ENCODE assay signal across 1 cellular context in the genomic region with DNA sequence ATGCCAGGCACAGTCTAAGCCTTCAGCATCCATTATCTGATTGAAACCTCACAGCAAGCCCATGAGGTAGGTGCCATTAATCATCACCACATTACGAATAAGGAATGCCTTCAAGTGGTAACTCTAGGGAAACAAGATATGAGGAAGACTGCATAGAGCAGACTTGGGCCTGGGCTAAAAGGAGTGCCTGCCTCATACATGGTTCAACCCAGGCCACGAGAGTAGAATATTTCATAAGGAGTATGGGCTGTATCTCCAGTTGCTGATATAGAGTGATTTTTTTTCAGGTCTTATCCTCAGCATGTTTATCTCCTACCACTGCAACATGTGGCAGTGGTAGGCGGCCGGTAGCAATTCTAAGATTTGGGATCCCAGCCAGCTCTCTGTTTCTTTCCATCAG.
A peak's percentile ranks its signal among the peaks of the same experiment; 100 is the strongest.
TF ChIP-seq lines count a peak whose summit lies in the region.

No MANE protein-coding gene starts in this region.

TF ChIP-seq in K562, 482 proteins besides CTCF, POLR2A, EP300 and RAD21:
- TF ChIP-seq FOXK2 (conservative IDR thresholded peaks at IDR 0.05 in 1 of 2, IDR thresholded peaks at IDR 0.05 in 1 of 2; ENCODE audit: low read depth in 2 of 2): peak; percentile 43 to 45; a peak in 2 of 4 replicates
- TF ChIP-seq, protein P1, sequence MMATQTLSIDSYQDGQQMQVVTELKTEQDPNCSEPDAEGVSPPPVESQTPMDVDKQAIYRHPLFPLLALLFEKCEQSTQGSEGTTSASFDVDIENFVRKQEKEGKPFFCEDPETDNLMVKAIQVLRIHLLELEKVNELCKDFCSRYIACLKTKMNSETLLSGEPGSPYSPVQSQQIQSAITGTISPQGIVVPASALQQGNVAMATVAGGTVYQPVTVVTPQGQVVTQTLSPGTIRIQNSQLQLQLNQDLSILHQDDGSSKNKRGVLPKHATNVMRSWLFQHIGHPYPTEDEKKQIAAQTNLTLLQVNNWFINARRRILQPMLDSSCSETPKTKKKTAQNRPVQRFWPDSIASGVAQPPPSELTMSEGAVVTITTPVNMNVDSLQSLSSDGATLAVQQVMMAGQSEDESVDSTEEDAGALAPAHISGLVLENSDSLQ (IDR thresholded peaks at IDR 0.05): peak; percentile 50; the same call in 1 of the 2 replicates
- TF ChIP-seq CBFA2T3 (IDR thresholded peaks at IDR 0.05): 0 out of 2 replicates have a peak, but pooled peaks have one; percentile 37
- TF ChIP-seq MEIS2 (IDR thresholded peaks at IDR 0.05; ENCODE audit: partially characterized antibody): peak; percentile 84
- TF ChIP-seq, protein P2, sequence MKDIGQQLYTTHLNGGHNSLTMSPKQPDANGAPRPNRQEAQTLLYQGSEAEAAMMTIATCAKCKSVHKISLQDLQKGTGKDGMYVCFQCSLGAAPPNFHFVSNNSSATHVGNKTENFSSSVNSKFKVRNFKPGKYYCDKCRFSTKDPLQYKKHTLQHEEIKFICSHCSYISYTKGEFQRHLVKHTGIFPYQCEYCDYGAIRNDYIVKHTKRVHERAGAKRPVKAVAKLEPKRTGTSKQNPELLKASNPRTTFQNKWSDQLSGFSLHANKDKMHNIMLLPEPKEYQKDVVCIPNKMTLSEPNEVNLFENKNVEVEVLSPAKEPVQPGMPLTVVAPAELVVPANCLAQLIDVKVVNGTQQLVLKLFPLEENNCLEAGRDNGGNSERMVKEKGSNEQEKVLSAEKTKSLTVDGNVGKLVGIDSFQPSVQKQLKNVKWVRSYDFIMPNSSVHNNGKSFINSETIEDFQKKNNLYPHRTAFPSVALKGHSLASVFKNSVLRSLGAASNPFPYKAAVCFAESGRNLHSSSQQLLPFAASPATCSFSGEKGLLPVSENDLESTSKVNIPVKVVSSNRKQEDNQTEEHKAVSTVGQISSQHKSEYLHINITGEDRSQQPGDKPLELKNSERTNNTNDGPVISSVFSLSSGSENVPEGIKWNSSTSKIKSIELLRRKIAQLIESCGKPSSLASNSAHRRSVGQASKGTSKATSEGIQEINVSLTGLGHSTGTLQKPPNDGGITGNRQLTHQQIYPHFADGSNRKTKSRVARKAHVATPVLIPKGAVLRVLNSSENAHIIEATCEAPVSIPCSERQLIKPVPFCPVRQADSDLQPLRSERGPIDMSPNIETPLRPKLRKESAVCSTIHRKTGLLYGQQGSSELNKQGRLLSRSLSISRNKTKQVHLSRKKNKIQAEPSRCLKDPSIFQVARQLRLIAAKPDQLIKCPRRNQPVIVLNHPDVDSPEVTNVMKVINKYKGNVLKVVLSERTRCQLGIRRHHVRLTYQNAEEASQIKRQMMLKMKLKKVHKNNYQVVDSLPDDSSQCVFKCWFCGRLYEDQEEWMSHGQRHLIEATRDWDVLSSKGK (CRISPR knock-in tag; IDR thresholded peaks at IDR 0.05): no peak
- TF ChIP-seq, protein P3, sequence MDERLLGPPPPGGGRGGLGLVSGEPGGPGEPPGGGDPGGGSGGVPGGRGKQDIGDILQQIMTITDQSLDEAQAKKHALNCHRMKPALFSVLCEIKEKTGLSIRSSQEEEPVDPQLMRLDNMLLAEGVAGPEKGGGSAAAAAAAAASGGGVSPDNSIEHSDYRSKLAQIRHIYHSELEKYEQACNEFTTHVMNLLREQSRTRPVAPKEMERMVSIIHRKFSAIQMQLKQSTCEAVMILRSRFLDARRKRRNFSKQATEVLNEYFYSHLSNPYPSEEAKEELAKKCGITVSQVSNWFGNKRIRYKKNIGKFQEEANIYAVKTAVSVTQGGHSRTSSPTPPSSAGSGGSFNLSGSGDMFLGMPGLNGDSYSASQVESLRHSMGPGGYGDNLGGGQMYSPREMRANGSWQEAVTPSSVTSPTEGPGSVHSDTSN (CRISPR knock-in tag; IDR thresholded peaks at IDR 0.05; ENCODE audit: low read depth): no peak
- TF ChIP-seq, protein P3 (tag; conservative IDR thresholded peaks at IDR 0.05; ENCODE audit: low read depth): peak; percentile 63; the same call in 1 of the 2 replicates
- TF ChIP-seq, protein P4, sequence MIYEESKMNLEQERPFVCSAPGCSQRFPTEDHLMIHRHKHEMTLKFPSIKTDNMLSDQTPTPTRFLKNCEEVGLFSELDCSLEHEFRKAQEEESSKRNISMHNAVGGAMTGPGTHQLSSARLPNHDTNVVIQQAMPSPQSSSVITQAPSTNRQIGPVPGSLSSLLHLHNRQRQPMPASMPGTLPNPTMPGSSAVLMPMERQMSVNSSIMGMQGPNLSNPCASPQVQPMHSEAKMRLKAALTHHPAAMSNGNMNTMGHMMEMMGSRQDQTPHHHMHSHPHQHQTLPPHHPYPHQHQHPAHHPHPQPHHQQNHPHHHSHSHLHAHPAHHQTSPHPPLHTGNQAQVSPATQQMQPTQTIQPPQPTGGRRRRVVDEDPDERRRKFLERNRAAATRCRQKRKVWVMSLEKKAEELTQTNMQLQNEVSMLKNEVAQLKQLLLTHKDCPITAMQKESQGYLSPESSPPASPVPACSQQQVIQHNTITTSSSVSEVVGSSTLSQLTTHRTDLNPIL (CRISPR knock-in tag; IDR thresholded peaks at IDR 0.05): no peak
- TF ChIP-seq NFIC (IDR thresholded peaks at IDR 0.05): peak; percentile 39; the same call in 1 of the 2 replicates
- TF ChIP-seq CBFA2T2 (conservative IDR thresholded peaks at IDR 0.05): peak; percentile 19; the same call in 1 of the 2 replicates
- TF ChIP-seq, protein P5, sequence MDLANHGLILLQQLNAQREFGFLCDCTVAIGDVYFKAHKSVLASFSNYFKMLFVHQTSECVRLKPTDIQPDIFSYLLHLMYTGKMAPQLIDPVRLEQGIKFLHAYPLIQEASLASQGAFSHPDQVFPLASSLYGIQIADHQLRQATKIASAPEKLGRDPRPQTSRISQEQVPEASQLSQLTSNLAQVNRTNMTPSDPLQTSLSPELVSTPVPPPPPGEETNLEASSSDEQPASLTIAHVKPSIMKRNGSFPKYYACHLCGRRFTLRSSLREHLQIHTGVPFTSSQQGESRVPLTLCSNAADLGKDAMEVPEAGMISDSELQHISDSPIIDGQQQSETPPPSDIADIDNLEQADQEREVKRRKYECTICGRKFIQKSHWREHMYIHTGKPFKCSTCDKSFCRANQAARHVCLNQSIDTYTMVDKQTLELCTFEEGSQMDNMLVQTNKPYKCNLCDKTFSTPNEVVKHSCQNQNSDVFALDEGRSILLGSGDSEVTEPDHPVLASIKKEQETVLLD (IDR thresholded peaks at IDR 0.05): no peak
- TF ChIP-seq, protein P6, sequence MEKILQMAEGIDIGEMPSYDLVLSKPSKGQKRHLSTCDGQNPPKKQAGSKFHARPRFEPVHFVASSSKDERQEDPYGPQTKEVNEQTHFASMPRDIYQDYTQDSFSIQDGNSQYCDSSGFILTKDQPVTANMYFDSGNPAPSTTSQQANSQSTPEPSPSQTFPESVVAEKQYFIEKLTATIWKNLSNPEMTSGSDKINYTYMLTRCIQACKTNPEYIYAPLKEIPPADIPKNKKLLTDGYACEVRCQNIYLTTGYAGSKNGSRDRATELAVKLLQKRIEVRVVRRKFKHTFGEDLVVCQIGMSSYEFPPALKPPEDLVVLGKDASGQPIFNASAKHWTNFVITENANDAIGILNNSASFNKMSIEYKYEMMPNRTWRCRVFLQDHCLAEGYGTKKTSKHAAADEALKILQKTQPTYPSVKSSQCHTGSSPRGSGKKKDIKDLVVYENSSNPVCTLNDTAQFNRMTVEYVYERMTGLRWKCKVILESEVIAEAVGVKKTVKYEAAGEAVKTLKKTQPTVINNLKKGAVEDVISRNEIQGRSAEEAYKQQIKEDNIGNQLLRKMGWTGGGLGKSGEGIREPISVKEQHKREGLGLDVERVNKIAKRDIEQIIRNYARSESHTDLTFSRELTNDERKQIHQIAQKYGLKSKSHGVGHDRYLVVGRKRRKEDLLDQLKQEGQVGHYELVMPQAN (IDR thresholded peaks at IDR 0.05; ENCODE audit: borderline replicate concordance): no peak
- TF ChIP-seq, protein P7, sequence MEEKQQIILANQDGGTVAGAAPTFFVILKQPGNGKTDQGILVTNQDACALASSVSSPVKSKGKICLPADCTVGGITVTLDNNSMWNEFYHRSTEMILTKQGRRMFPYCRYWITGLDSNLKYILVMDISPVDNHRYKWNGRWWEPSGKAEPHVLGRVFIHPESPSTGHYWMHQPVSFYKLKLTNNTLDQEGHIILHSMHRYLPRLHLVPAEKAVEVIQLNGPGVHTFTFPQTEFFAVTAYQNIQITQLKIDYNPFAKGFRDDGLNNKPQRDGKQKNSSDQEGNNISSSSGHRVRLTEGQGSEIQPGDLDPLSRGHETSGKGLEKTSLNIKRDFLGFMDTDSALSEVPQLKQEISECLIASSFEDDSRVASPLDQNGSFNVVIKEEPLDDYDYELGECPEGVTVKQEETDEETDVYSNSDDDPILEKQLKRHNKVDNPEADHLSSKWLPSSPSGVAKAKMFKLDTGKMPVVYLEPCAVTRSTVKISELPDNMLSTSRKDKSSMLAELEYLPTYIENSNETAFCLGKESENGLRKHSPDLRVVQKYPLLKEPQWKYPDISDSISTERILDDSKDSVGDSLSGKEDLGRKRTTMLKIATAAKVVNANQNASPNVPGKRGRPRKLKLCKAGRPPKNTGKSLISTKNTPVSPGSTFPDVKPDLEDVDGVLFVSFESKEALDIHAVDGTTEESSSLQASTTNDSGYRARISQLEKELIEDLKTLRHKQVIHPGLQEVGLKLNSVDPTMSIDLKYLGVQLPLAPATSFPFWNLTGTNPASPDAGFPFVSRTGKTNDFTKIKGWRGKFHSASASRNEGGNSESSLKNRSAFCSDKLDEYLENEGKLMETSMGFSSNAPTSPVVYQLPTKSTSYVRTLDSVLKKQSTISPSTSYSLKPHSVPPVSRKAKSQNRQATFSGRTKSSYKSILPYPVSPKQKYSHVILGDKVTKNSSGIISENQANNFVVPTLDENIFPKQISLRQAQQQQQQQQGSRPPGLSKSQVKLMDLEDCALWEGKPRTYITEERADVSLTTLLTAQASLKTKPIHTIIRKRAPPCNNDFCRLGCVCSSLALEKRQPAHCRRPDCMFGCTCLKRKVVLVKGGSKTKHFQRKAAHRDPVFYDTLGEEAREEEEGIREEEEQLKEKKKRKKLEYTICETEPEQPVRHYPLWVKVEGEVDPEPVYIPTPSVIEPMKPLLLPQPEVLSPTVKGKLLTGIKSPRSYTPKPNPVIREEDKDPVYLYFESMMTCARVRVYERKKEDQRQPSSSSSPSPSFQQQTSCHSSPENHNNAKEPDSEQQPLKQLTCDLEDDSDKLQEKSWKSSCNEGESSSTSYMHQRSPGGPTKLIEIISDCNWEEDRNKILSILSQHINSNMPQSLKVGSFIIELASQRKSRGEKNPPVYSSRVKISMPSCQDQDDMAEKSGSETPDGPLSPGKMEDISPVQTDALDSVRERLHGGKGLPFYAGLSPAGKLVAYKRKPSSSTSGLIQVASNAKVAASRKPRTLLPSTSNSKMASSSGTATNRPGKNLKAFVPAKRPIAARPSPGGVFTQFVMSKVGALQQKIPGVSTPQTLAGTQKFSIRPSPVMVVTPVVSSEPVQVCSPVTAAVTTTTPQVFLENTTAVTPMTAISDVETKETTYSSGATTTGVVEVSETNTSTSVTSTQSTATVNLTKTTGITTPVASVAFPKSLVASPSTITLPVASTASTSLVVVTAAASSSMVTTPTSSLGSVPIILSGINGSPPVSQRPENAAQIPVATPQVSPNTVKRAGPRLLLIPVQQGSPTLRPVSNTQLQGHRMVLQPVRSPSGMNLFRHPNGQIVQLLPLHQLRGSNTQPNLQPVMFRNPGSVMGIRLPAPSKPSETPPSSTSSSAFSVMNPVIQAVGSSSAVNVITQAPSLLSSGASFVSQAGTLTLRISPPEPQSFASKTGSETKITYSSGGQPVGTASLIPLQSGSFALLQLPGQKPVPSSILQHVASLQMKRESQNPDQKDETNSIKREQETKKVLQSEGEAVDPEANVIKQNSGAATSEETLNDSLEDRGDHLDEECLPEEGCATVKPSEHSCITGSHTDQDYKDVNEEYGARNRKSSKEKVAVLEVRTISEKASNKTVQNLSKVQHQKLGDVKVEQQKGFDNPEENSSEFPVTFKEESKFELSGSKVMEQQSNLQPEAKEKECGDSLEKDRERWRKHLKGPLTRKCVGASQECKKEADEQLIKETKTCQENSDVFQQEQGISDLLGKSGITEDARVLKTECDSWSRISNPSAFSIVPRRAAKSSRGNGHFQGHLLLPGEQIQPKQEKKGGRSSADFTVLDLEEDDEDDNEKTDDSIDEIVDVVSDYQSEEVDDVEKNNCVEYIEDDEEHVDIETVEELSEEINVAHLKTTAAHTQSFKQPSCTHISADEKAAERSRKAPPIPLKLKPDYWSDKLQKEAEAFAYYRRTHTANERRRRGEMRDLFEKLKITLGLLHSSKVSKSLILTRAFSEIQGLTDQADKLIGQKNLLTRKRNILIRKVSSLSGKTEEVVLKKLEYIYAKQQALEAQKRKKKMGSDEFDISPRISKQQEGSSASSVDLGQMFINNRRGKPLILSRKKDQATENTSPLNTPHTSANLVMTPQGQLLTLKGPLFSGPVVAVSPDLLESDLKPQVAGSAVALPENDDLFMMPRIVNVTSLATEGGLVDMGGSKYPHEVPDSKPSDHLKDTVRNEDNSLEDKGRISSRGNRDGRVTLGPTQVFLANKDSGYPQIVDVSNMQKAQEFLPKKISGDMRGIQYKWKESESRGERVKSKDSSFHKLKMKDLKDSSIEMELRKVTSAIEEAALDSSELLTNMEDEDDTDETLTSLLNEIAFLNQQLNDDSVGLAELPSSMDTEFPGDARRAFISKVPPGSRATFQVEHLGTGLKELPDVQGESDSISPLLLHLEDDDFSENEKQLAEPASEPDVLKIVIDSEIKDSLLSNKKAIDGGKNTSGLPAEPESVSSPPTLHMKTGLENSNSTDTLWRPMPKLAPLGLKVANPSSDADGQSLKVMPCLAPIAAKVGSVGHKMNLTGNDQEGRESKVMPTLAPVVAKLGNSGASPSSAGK (IDR thresholded peaks at IDR 0.05): no peak
- no peak for TF ChIP-seq CBX1 (IDR thresholded peaks at IDR 0.05; ENCODE audit: low read depth)
- TF ChIP-seq ZNF668 (CRISPR knock-in tag; IDR thresholded peaks at IDR 0.05): no peak
TF ChIP-seq in K562: peak in this region for 7.
